8 cellular contexts compared by ENCODE assay signal in the genomic region with DNA sequence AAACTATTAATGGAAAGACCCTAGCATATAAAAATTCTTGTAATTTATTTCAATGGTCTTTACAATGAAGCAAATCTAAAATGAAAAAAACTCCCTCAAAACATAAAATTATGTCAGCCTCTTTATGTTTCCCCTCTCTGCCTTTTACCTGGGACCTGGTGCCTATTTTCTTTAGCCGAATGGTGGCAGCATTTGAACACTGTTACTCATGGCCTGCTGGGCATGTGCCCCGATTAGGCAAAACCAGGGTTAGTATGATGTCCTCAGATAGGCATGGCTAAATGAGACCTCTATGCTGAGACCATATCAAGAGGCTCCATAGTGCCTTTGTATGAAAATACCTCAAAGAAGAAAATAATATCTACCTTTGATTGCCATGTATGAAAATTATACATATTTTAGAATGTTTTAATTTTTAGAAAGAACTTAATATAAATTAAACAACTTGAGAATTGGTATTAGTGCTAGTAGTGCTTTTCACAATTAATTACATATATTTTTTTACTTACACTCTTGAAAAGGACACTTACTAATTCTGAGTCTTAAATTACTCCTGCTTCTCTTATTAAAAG. TPM values are rescaled to one million over a fixed set of nuclear protein-coding genes. Genes with fewer than 3 reads are reported as not detected.
DNase-seq lines count a peak whose midpoint lies in the region; ATAC-seq and TF ChIP-seq lines count a peak whose summit lies in the region.

No MANE protein-coding gene starts in this region.

- no peaks in the 10 kb centered on the region for H3K36me3 ChIP-seq in prostate gland

- 20% methylated on average over 2 of the region's 2 CpGs for WGBS in prostate gland

- no peaks in the 10 kb centered on the region for H3K4me1 ChIP-seq in prostate gland (replicated peaks)

- intact Hi-C loops in prostate gland (cut with DNase I), result no loop called here

- TF ChIP-seq CTCF in RWPE1 (conservative IDR thresholded peaks at IDR 0.05; ENCODE audit: low read depth) (peak; percentile 70), fibroblast of the aortic adventitia (IDR thresholded peaks at IDR 0.05; ENCODE audit: insufficient read depth, low read length) (peak; percentile 45), prostate gland (IDR thresholded peaks at IDR 0.05) (peak in 1 of 4 experiments; percentile 24)

- no peak overlapping the region for H3K27ac ChIP-seq in RWPE1
- no peak overlapping the region for H3K27ac ChIP-seq in prostate gland

- H3K9me3 ChIP-seq in prostate gland, result no peaks in the 10 kb centered on the region

- no peak overlapping the region for H3K4me3 ChIP-seq in fibroblast of the aortic adventitia (ENCODE audit: low read depth, low read length)
- no peak overlapping the region for H3K4me3 ChIP-seq in prostate gland

- H3K27me3 ChIP-seq in prostate gland (replicated peaks; ENCODE audit: insufficient read depth), result no peaks in the 10 kb centered on the region

- DNase-seq in DMS 273 treated with DMSO at 0.1 percent for 48 hours (lab: John Stamatoyannopoulos, UW) (peak; percentile 37), HuH-7.5 (ENCODE audit: low spot score) (peak; percentile 6), RWPE1 (ENCODE audit: low spot score) (peak; percentile 55), fibroblast of the aortic adventitia (ENCODE audit: low read depth) (peak; percentile 45), OCI-M2 (lab: John Stamatoyannopoulos, UW; ENCODE audit: unreplicated experiment) (no peak), prostate gland (ENCODE audit: low spot score) (no peak)
- DNase-seq in activated CD4-positive, CD25-positive, alpha-beta regulatory T cell treated with anti-CD3 and anti-CD28 coated beads, Interleukin-2, amount 50 U/mL, for 72 hours, result no peak

- CTCF ChIA-PET in RWPE1 (lab: Yijun Ruan, JAX), result interaction anchor here (0.9 to 1.1 kb wide), 2 partner anchors 88 to 135 kb away, joined by 6 to 7 read pairs; no protein-coding TSS in a partner anchor

- ATAC-seq in GM18870 (IDR thresholded peaks at IDR 0.05; ENCODE audit: unreplicated experiment), result peak; percentile 84

- TF ChIP-seq POLR2A in prostate gland (IDR thresholded peaks at IDR 0.05), result no peak

- POLR2A ChIA-PET in RWPE1 (lab: Yijun Ruan, JAX; ENCODE audit: low non-redundant PET), result no interaction called here

RNA-seq across cellular contexts. Expression of a gene that starts 22.5 kb away (rescaled TPM):
- total RNA-seq in fibroblast of the aortic adventitia (ENCODE audit: low replicate concordance) (not detected in 2 replicates), prostate gland (not detected)

Comparison
In these comparisons a context has a peak if more than half of its experiments do, and no peak if none do; other contexts are left out.
1. DNase-seq: peak in DMS 273 treated with DMSO at 0.1 percent for 48 hours (single experiment), HuH-7.5 (single experiment), RWPE1 (single experiment) and fibroblast of the aortic adventitia (single experiment); none in activated CD4-positive, CD25-positive, alpha-beta regulatory T cell treated with anti-CD3 and anti-CD28 coated beads, Interleukin-2, amount 50 U/mL, for 72 hours (single experiment), OCI-M2 (single experiment) and prostate gland (single experiment).